Comparison of ENCODE assay signal across 33 cellular contexts in the genomic region with DNA sequence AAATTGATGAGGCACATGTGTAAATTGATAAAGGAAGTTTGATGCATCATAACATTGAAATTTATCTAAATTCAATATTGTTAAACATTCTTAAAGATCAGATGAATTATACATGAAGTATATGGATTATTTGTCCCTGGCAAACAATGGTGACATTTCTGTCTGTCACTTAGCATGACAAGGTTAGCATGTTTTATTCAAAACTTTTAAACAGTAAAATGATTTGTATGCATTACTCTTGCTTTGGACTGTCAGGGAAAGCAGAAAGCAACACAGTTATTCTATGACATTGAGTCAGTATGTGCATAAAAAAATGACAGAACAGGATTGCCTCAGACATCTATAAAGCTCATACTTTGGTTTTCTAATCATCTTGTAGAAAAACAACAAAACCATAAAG.
"Had no signal": no experiment of that assay in that cellular context is flagged by ENCODE, and none has a peak within 500 bp of the region (broad histone marks: within the 10 kb centered on the region; RNA-seq: fewer than 3 reads in every experiment).

No MANE protein-coding gene starts in this region.

- H3K36me3 ChIP-seq: MG63 had no signal

- H3K9me3 ChIP-seq: MG63 had no signal

- DNase-seq: Karpas-422, Kasumi-1, MG63, MV-4-11, NCI-H1048, NCI-H1092, NCI-H1092 treated with DMSO at 0.1 percent for 48 hours, NCI-H1105, NCI-H1105 treated with DMSO at 0.1 percent for 48 hours, NCI-H1417, NCI-H1417 treated with DMSO at 0.1 percent for 48 hours, NCI-H1436, NCI-H1436 treated with DMSO at 0.1 percent for 48 hours, NCI-H146, NCI-H1694, NCI-H1694 treated with DMSO at 0.1 percent for 48 hours, NCI-H187, NCI-H187 treated with DMSO at 0.1 percent for 48 hours, NCI-H1930, NCI-H2029, NCI-H2029 treated with DMSO at 0.1 percent for 48 hours, NCI-H2081, NCI-H2081 treated with DMSO at 0.1 percent for 48 hours, NCI-H2107, NCI-H2171, NCI-H2171 treated with DMSO at 0.1 percent for 48 hours, NCI-H2227 treated with DMSO at 0.1 percent for 48 hours, NCI-H226, NCI-H345, NCI-H446, NCI-H446 treated with DMSO at 0.1 percent for 48 hours, NCI-H510A, NCI-H510A treated with DMSO at 0.1 percent for 48 hours had no signal

- H3K27me3 ChIP-seq: MG63 had no signal

- H3K4me3 ChIP-seq: MG63 had no signal
